Comparison of ENCODE assay signal across 2 cellular contexts in genomic region chr12:26235465-26235864, GRCh38. TPM values are rescaled to one million over a fixed set of nuclear protein-coding genes. Genes with fewer than 3 reads are reported as not detected.
"Had no signal": no experiment of that assay in that cellular context is flagged by ENCODE, and none has a peak within 500 bp of the region (broad histone marks: within the 10 kb centered on the region; RNA-seq: fewer than 3 reads in every experiment).

No MANE protein-coding gene starts in this region.

RNA-seq across cellular contexts. Expression of gene SSPN, which starts 40.1 kb away (rescaled TPM):
- polyA plus RNA-seq: immature natural killer cell; naive thymus-derived CD4-positive, alpha-beta T cell had no signal
